ENCODE assay signal across 25 cellular contexts in genomic region chr1:116694524-116694923, GRCh38. TPM values are rescaled to one million over a fixed set of nuclear protein-coding genes. Genes with fewer than 3 reads are reported as not detected.
DNase-seq lines count a peak whose midpoint lies in the region; ATAC-seq and TF ChIP-seq lines count a peak whose summit lies in the region.
"Had no signal": no experiment of that assay in that cellular context is flagged by ENCODE, and none has a peak within 500 bp of the region (broad histone marks: within the 10 kb centered on the region; RNA-seq: fewer than 3 reads in every experiment).

No MANE protein-coding gene starts in this region.

- H4K12ac ChIP-seq in trophoblast cell (ENCODE audit: low read depth, low read length) = no peak overlapping the region

- H2BK120ac ChIP-seq in trophoblast cell (ENCODE audit: insufficient read depth, low read length, poor library complexity) = no peak overlapping the region

- H3K27me3 ChIP-seq in esophagus squamous epithelium (no peaks in the 10 kb centered on the region), trophoblast cell (ENCODE audit: insufficient read depth, low read length) (no peaks in the 10 kb centered on the region)
- H3K27me3 ChIP-seq: neutrophil, upper lobe of left lung had no signal

- H3K27ac Mint-ChIP-seq in WTC11 = peak overlapping the region; percentile 46; the same call in 1 of the 2 replicates
- H3K27ac Mint-ChIP-seq: activated naive CD8-positive, alpha-beta T cell; activated T-helper 2 cell treated with anti-CD3 and anti-CD28 coated beads, Interferon-gamma antibody, Interleukin-2, Interleukin-4, amounts not matched to agents 10 μg/mL and 5 μg/mL and 100 μg/mL, durations not matched to agents 14 hours and 24 hours and 36 hours; CD4-positive, alpha-beta memory T cell; memory B cell had no signal

- TF ChIP-seq CTCF in WTC11 (IDR thresholded peaks at IDR 0.05) (no peak), esophagus squamous epithelium (IDR thresholded peaks at IDR 0.05) (no peak)

- no peak overlapping the region for H3K14ac ChIP-seq in trophoblast cell (ENCODE audit: low read length)

- H3K9me3 ChIP-seq in esophagus squamous epithelium (no peaks in the 10 kb centered on the region), trophoblast cell (ENCODE audit: insufficient read depth, low read depth, low read length) (no peaks in the 10 kb centered on the region)
- H3K9me3 ChIP-seq: neutrophil, prostate gland, upper lobe of left lung had no signal

- DNase-seq in NCI-H69 (lab: John Stamatoyannopoulos, UW) (peak; percentile 40), WTC11 (ENCODE audit: low spot score) (no peak), esophagus squamous epithelium (lab: John Stamatoyannopoulos, UW) (no peak), trophoblast cell (no peak), D341Med (ENCODE audit: low spot score) (no peak)
- DNase-seq: activated CD4-positive, alpha-beta T cell treated with anti-CD3 and anti-CD28 coated beads, Interleukin-2, amount 50 U/mL, for 48 hours; activated CD8-positive, alpha-beta memory T cell treated with anti-CD3 and anti-CD28 coated beads, Interleukin-2, amount 50 U/mL, for 48 hours; CD4-positive, alpha-beta memory T cell; DMS153; kidney; NCI-H146; NCI-H2171; NCI-H524 treated with DMSO at 0.1 percent for 48 hours; SHP77; upper lobe of left lung had no signal

- H3K4me2 ChIP-seq in trophoblast cell (ENCODE audit: low read length) = no peak overlapping the region

- no peak for TF ChIP-seq POLR2A in esophagus squamous epithelium (IDR thresholded peaks at IDR 0.05)

- H3K23ac ChIP-seq in trophoblast cell (ENCODE audit: low read length) = no peak overlapping the region

- no peaks in the 10 kb centered on the region for H3K27me3 Mint-ChIP-seq in WTC11 (ENCODE audit: low read depth)
- H3K27me3 Mint-ChIP-seq: activated naive CD8-positive, alpha-beta T cell had no signal

- CTCF ChIA-PET in WTC11 (lab: Charles Lee) = interaction anchor here (0.6 to 1.1 kb wide), 2 partner anchors 18 to 123 kb away, joined by 3 to 4 read pairs; no protein-coding TSS in a partner anchor

- WGBS in esophagus squamous epithelium, 2 donors = 36 to 40% methylated on average over 3 of the region's 3 CpGs
- no CpG with 5 or more reads among the region's 3 CpGs for WGBS in trophoblast cell (ENCODE audit: extremely low coverage, insufficient coverage, insufficient read length)

- no peak overlapping the region for H3K4me3 ChIP-seq in esophagus squamous epithelium
- H3K4me3 ChIP-seq in trophoblast cell (ENCODE audit: low read depth, low read length) = no peak overlapping the region
- H3K4me3 ChIP-seq: prostate gland, upper lobe of left lung had no signal

- no peak overlapping the region for H3K4ac ChIP-seq in trophoblast cell (ENCODE audit: low read depth, low read length)

- peak overlapping the region; percentile 28 for H4K91ac ChIP-seq in trophoblast cell (ENCODE audit: low read depth, low read length)

- no peak overlapping the region for H2AK5ac ChIP-seq in trophoblast cell (ENCODE audit: low read length)

- H3K27ac ChIP-seq in esophagus squamous epithelium = peak overlapping the region; percentile 79 to 86 (median 80)
- H3K27ac ChIP-seq in trophoblast cell (ENCODE audit: low read depth, low read length) = no peak overlapping the region
- H3K27ac ChIP-seq: neutrophil, prostate gland, upper lobe of left lung had no signal

- peaks cover 13 to 79% (median 20%) of the 10 kb centered on the region in 3 donors for H3K4me1 ChIP-seq in esophagus squamous epithelium
- peaks cover 15 to 22% of the 10 kb centered on the region in 2 experiments for H3K4me1 ChIP-seq in trophoblast cell (ENCODE audit: control insufficient read depth in 1 of 2, insufficient read depth in 2 of 2, low read length in 2 of 2)
- H3K4me1 ChIP-seq: prostate gland had no signal

- ATAC-seq in WTC11 = no peak
- ATAC-seq in HG03175 (IDR thresholded peaks at IDR 0.05; ENCODE audit: unreplicated experiment) = no peak
- no peak for ATAC-seq in GM21529 (IDR thresholded peaks at IDR 0.05; ENCODE audit: unreplicated experiment)
- ATAC-seq in GM21367 (IDR thresholded peaks at IDR 0.05; ENCODE audit: unreplicated experiment) = no peak

- POLR2A ChIA-PET in WTC11 (lab: Charles Lee) = no interaction called here

- no peaks in the 10 kb centered on the region for H3K36me3 Mint-ChIP-seq in WTC11
- H3K36me3 Mint-ChIP-seq: activated naive CD8-positive, alpha-beta T cell; CD4-positive, alpha-beta memory T cell; memory B cell had no signal

- H3K18ac ChIP-seq in trophoblast cell (ENCODE audit: low read length) = no peak overlapping the region

- 0 out of 2 replicates have a peak, but pooled peaks cover 3% of the 10 kb centered on the region for H3K9me3 Mint-ChIP-seq in WTC11
- H3K9me3 Mint-ChIP-seq: activated T-helper 2 cell treated with anti-CD3 and anti-CD28 coated beads, Interferon-gamma antibody, Interleukin-2, Interleukin-4, amounts not matched to agents 10 μg/mL and 5 μg/mL and 100 μg/mL, durations not matched to agents 14 hours and 24 hours and 36 hours had no signal

- H3K36me3 ChIP-seq in esophagus squamous epithelium (no peaks in the 10 kb centered on the region), trophoblast cell (ENCODE audit: control insufficient read depth in 1 of 2, insufficient read depth in 2 of 2, low read length in 2 of 2) (no peaks in the 10 kb centered on the region)
- H3K36me3 ChIP-seq: neutrophil, prostate gland, upper lobe of left lung had no signal

- H2AFZ ChIP-seq in trophoblast cell (ENCODE audit: insufficient read depth, low read length, poor library complexity) = no peak overlapping the region

- peaks cover 37% of the 10 kb centered on the region for H3K4me1 Mint-ChIP-seq in WTC11
- H3K4me1 Mint-ChIP-seq: memory B cell had no signal

- no peak overlapping the region for H3K9ac ChIP-seq in trophoblast cell (ENCODE audit: low read length)

- no peak overlapping the region for H2BK5ac ChIP-seq in trophoblast cell (ENCODE audit: low read depth, low read length, poor library complexity)

- no peak overlapping the region for H3K4me3 Mint-ChIP-seq in WTC11
- H3K4me3 Mint-ChIP-seq: activated naive CD8-positive, alpha-beta T cell; CD4-positive, alpha-beta memory T cell; memory B cell had no signal

- H4K8ac ChIP-seq in trophoblast cell (ENCODE audit: low read depth, low read length) = no peak overlapping the region

- H3K79me2 ChIP-seq in trophoblast cell (ENCODE audit: control insufficient read depth, insufficient read depth, low read length, poor library complexity) = no peaks in the 10 kb centered on the region

- intact Hi-C loops in esophagus squamous epithelium (cut with DNase I) = no loop called here

- peak overlapping the region; percentile 76 for H2BK12ac ChIP-seq in trophoblast cell (ENCODE audit: low read length)

- peaks cover 18% of the 10 kb centered on the region for H3K79me1 ChIP-seq in trophoblast cell (ENCODE audit: low read length)

TF ChIP-seq in WTC11, 78 proteins besides CTCF, POLR2A, EP300 and RAD21:
- TF ChIP-seq JUN (CRISPR knock-in tag; IDR thresholded peaks at IDR 0.05) = no peak
- no peak for TF ChIP-seq SMAD3 (CRISPR knock-in tag; IDR thresholded peaks at IDR 0.05; ENCODE audit: borderline replicate concordance)
- TF ChIP-seq FOXK1 (CRISPR knock-in tag; IDR thresholded peaks at IDR 0.05) = no peak
- TF ChIP-seq SMAD4 (CRISPR knock-in tag; IDR thresholded peaks at IDR 0.05) = no peak
- no peak for TF ChIP-seq ZBTB21 (CRISPR knock-in tag; IDR thresholded peaks at IDR 0.05; ENCODE audit: borderline replicate concordance)
- TF ChIP-seq HMGXB4 (CRISPR knock-in tag; IDR thresholded peaks at IDR 0.05) = no peak

RNA-seq across cellular contexts. Expression of gene IGSF3, which starts 27.0 kb away (rescaled TPM):
- total RNA-seq in WTC11 (2021) (31.7 to 32.4 TPM (median 32.1 TPM) in 3 replicates), esophagus squamous epithelium (10 to 100 TPM; 42.2 to 60.0 (median 55.4) TPM)
- polyA plus RNA-seq in trophoblast cell (2013) = 74.5 and 75.3 TPM in 2 replicates
- polyA plus RNA-seq: CD4-positive, alpha-beta memory T cell had no signal

RNA-seq across cellular contexts. Expression of gene CD2, which starts 59.7 kb away (rescaled TPM):
- total RNA-seq in WTC11 (2021) (0.13 to 0.44 TPM (median 0.32 TPM) in 3 replicates), esophagus squamous epithelium (10 to 100 TPM in 1 of 4 donors, 1 to 10 TPM in 3; 2.1 to 14.7 (median 5.1) TPM)
- not detected in 2 replicates for polyA plus RNA-seq in trophoblast cell (2013)
- total RNA-seq: chondrocyte, G401 had no signal
